24 cellular contexts compared by ENCODE assay signal in genomic region chr6:152978058-152978457, GRCh38. TPM values are rescaled to one million over a fixed set of nuclear protein-coding genes. Genes with fewer than 3 reads are reported as not detected.
A peak's percentile ranks its signal among the peaks of the same experiment; 100 is the strongest.
DNase-seq lines count a peak whose midpoint lies in the region; ATAC-seq and TF ChIP-seq lines count a peak whose summit lies in the region.
"Had no signal": no experiment of that assay in that cellular context is flagged by ENCODE, and none has a peak within 500 bp of the region (broad histone marks: within the 10 kb centered on the region; RNA-seq: fewer than 3 reads in every experiment).

No MANE protein-coding gene starts in this region.

- POLR2A ChIA-PET in OCI-LY7 (lab: Charles Lee), result interaction anchor here (0.6 to 2.5 kb wide), 9 partner anchors 8 to 682 kb away, joined by 3 to 7 read pairs (median 5); no protein-coding TSS in a partner anchor

- no peak overlapping the region for H2BK5ac ChIP-seq in mesenchymal stem cell (ENCODE audit: low read depth, low read length, poor library complexity, severe bottlenecking)

- H2AFZ ChIP-seq in OCI-LY7 (ENCODE audit: low read length), result no peak overlapping the region
- no peak overlapping the region for H2AFZ ChIP-seq in mesenchymal stem cell (ENCODE audit: low read depth, low read length)

- H3K9ac ChIP-seq in BLaER1, result no peak overlapping the region
- no peak overlapping the region for H3K9ac ChIP-seq in mesenchymal stem cell (ENCODE audit: low read length)

- no peak overlapping the region for H3K23ac ChIP-seq in mesenchymal stem cell (ENCODE audit: low read length in 2 of 2)

- H3F3A ChIP-seq in DOHH2 (ENCODE audit: control insufficient read depth, insufficient read depth), result peaks cover 27% of the 10 kb centered on the region

- H3K14ac ChIP-seq in mesenchymal stem cell (ENCODE audit: low read length in 2 of 2), result no peak overlapping the region

- no TSS peak for BruUV-seq in OCI-LY7 (replicated peaks; lab: Mats Ljungman, UMichigan)

- H3K18ac ChIP-seq in mesenchymal stem cell (ENCODE audit: low read depth in 1 of 2, low read length in 2 of 2), result no peak overlapping the region

- no peak for TF ChIP-seq POLR2A in gastrocnemius medialis (IDR thresholded peaks at IDR 0.05)

- intact Hi-C loops in OCI-LY7 (cut with micrococcal nuclease; ENCODE audit: unreplicated experiment) (no loop called here), gastrocnemius medialis (cut with DNase I; ENCODE audit: low total_unique reads) (no loop called here)

- WGBS in mesenchymal stem cell, result 39% methylated on average over 2 of the region's 3 CpGs

- no peak overlapping the region for H3K4ac ChIP-seq in mesenchymal stem cell (ENCODE audit: low read depth in 1 of 2, low read length in 2 of 2)

- no peak overlapping the region for H2BK12ac ChIP-seq in mesenchymal stem cell (ENCODE audit: low read length in 2 of 2)

- DNase-seq in OCI-LY7 (ENCODE audit: low spot score) (no peak), mesenchymal stem cell (peak; percentile 50), NCI-H1092 (lab: John Stamatoyannopoulos, UW) (no peak), NCI-H1105 treated with DMSO at 0.1 percent for 48 hours (lab: John Stamatoyannopoulos, UW) (no peak), gastrocnemius medialis (no peak)
- DNase-seq: activated CD4-positive, alpha-beta T cell treated with anti-CD3 and anti-CD28 coated beads, Interleukin-2, amount 50 U/mL, for 4 hours; activated naive CD4-positive, alpha-beta T cell treated with Interleukin-2 at 50 U/mL for 16 hours; amygdala; CD4-positive, alpha-beta T cell; effector CD4-positive, alpha-beta T cell; EL; lower lobe of right lung; NCI-H1436; NCI-H2107; NCI-H446; NCI-H774; sigmoid colon; stimulated activated naive B cell treated with anti-CD40 and anti-IgM and Interleukin-4, amounts not matched to agents 10 μg/mL and 1 μg/mL and 100 μg/mL, for 72 hours; T1000; upper lobe of left lung; WERI-Rb-1 had no signal

- H3K9me3 ChIP-seq in BLaER1 (peaks cover 4% of the 10 kb centered on the region; the same call in 1 of the 2 replicates), DOHH2 (ENCODE audit: control insufficient read depth, insufficient read depth, low read length) (no peaks in the 10 kb centered on the region), OCI-LY7 (ENCODE audit: low read length) (no peaks in the 10 kb centered on the region), mesenchymal stem cell (ENCODE audit: control insufficient read depth, low read length) (no peaks in the 10 kb centered on the region), gastrocnemius medialis (no peaks in the 10 kb centered on the region)
- H3K9me3 ChIP-seq: lower lobe of right lung, sigmoid colon, upper lobe of left lung had no signal

- in situ Hi-C loops in gastrocnemius medialis (cut with MboI; ENCODE audit: low sequenced_read_pairs in 4 of 4), result loop anchor here in 1 of 4 donors (25.0 kb wide), 2 partner anchors 1541 to 1759 kb away; partner anchors contain the start of gene SCAF8

- H3K4me2 ChIP-seq in BLaER1 (peak overlapping the region; percentile 29; the same call in 1 of the 2 replicates), DOHH2 (ENCODE audit: low read length) (peak overlapping the region; percentile 28; the same call in 1 of the 2 replicates), OCI-LY7 (ENCODE audit: low read length) (peak overlapping the region; percentile 85), mesenchymal stem cell (ENCODE audit: low read length, poor library complexity, severe bottlenecking) (no peak overlapping the region)

- peaks cover 98% of the 10 kb centered on the region for H3K79me2 ChIP-seq in DOHH2 (ENCODE audit: control insufficient read depth, low read length)
- peaks cover 98% of the 10 kb centered on the region for H3K79me2 ChIP-seq in OCI-LY7 (ENCODE audit: insufficient read depth, low read depth, low read length)

- H4K20me1 ChIP-seq in BLaER1 (peaks cover 97% of the 10 kb centered on the region), DOHH2 (ENCODE audit: control insufficient read depth, insufficient read depth, low read depth, low read length) (peaks cover 49% of the 10 kb centered on the region), OCI-LY7 (ENCODE audit: insufficient read depth, low read length) (peaks cover 79% of the 10 kb centered on the region)

- no peak for ATAC-seq in gastrocnemius medialis
- ATAC-seq: lower lobe of right lung; stimulated activated naive B cell treated with anti-CD40 and anti-IgM and Interleukin-4, amounts not matched to agents 10 μg/mL and 1 μg/mL and 100 μg/mL, for 72 hours had no signal

- TF ChIP-seq CTCF in DOHH2 (IDR thresholded peaks at IDR 0.05; ENCODE audit: low read depth, low read length, poor library complexity, severe bottlenecking), result no peak
- TF ChIP-seq CTCF in OCI-LY7 (conservative IDR thresholded peaks at IDR 0.05; ENCODE audit: low read length), result no peak
- no peak for TF ChIP-seq CTCF in gastrocnemius medialis (IDR thresholded peaks at IDR 0.05 in 4 of 5, conservative IDR thresholded peaks at IDR 0.05 in 1 of 5)

- H3K27me3 ChIP-seq in BLaER1 (no peaks in the 10 kb centered on the region), DOHH2 (ENCODE audit: control insufficient read depth, low read length) (no peaks in the 10 kb centered on the region), mesenchymal stem cell (ENCODE audit: control insufficient read depth in 1 of 2, insufficient read depth in 1 of 2, low read length in 2 of 2) (no peaks in the 10 kb centered on the region), gastrocnemius medialis (no peaks in the 10 kb centered on the region)
- H3K27me3 ChIP-seq: sigmoid colon, upper lobe of left lung had no signal

- no peak overlapping the region for H4K8ac ChIP-seq in mesenchymal stem cell (ENCODE audit: low read length)

- no peak overlapping the region for H3K27ac ChIP-seq in BLaER1
- H3K27ac ChIP-seq in DOHH2 (ENCODE audit: low read depth, low read length), result no peak overlapping the region
- H3K27ac ChIP-seq in OCI-LY7 (ENCODE audit: low read depth, low read length, poor library complexity, severe bottlenecking), result peak overlapping the region; percentile 17
- no peak overlapping the region for H3K27ac ChIP-seq in mesenchymal stem cell (ENCODE audit: low read length, poor library complexity, severe bottlenecking)
- H3K27ac ChIP-seq in gastrocnemius medialis, result no peak overlapping the region
- H3K27ac ChIP-seq: lower lobe of right lung, sigmoid colon, SK-N-MC, upper lobe of left lung, WERI-Rb-1 had no signal

- H3K4me3 ChIP-seq in BLaER1, result no peak overlapping the region
- no peak overlapping the region for H3K4me3 ChIP-seq in DOHH2 (ENCODE audit: low read length)
- H3K4me3 ChIP-seq in OCI-LY7 (ENCODE audit: low read depth, low read length, poor library complexity, severe bottlenecking), result peak overlapping the region; percentile 25
- no peak overlapping the region for H3K4me3 ChIP-seq in mesenchymal stem cell (ENCODE audit: insufficient read depth in 1 of 2, low read depth in 1 of 2, low read length in 2 of 2)
- H3K4me3 ChIP-seq in gastrocnemius medialis, result no peak overlapping the region
- H3K4me3 ChIP-seq: lower lobe of right lung, sigmoid colon, upper lobe of left lung had no signal

- H3K9me2 ChIP-seq in DOHH2 (replicated peaks; ENCODE audit: control insufficient read depth, low read length) (no peaks in the 10 kb centered on the region), OCI-LY7 (ENCODE audit: insufficient read depth, low read length) (no peaks in the 10 kb centered on the region)

- peaks cover 62% of the 10 kb centered on the region for H3K36me3 ChIP-seq in BLaER1
- peaks cover 96% of the 10 kb centered on the region for H3K36me3 ChIP-seq in DOHH2 (ENCODE audit: control insufficient read depth, low read length)
- peaks cover 95% of the 10 kb centered on the region for H3K36me3 ChIP-seq in OCI-LY7 (ENCODE audit: insufficient read depth, low read length)
- H3K36me3 ChIP-seq in mesenchymal stem cell (ENCODE audit: control insufficient read depth in 1 of 2, insufficient read depth in 2 of 2, low read depth in 1 of 2, low read length in 2 of 2), result peaks cover 5 to 18% of the 10 kb centered on the region in 2 experiments
- H3K36me3 ChIP-seq in gastrocnemius medialis, result peaks cover 0 to 20% of the 10 kb centered on the region in 2 donors

- H3K79me1 ChIP-seq in mesenchymal stem cell (replicated peaks; ENCODE audit: low read length, poor library complexity, severe bottlenecking), result no peaks in the 10 kb centered on the region

- H3K4me1 ChIP-seq in BLaER1 (peaks cover 75% of the 10 kb centered on the region), DOHH2 (ENCODE audit: control insufficient read depth, low read length) (peaks cover 46% of the 10 kb centered on the region), OCI-LY7 (ENCODE audit: insufficient read depth, low read length, poor library complexity, severe bottlenecking) (peaks cover 74% of the 10 kb centered on the region), mesenchymal stem cell (ENCODE audit: control insufficient read depth, insufficient read depth, low read depth, low read length) (peaks cover 2% of the 10 kb centered on the region), gastrocnemius medialis (peaks cover 8 to 10% of the 10 kb centered on the region in 2 donors)

- no peak overlapping the region for H4K91ac ChIP-seq in mesenchymal stem cell (ENCODE audit: low read length)

- CTCF ChIA-PET in OCI-LY7 (lab: Charles Lee; ENCODE audit: unreplicated experiment), result no interaction called here

- no peak overlapping the region for H2BK120ac ChIP-seq in mesenchymal stem cell (ENCODE audit: low read depth, low read length)

- no peak overlapping the region for H2BK15ac ChIP-seq in mesenchymal stem cell (ENCODE audit: low read depth, poor library complexity, severe bottlenecking)

- H2AK5ac ChIP-seq in mesenchymal stem cell (ENCODE audit: low read length, severe bottlenecking), result no peak overlapping the region

RNA-seq across cellular contexts. Expression of gene FBXO5, which starts 4.8 kb away (rescaled TPM):
- 47.8 and 53.2 TPM in 2 replicates for total RNA-seq in OCI-LY7 (2014; rRNA removed; shearing (Covaris generic))
- total RNA-seq in OCI-LY7 (2022), result 68.0 and 73.8 TPM in 2 replicates
- polyA plus RNA-seq in mesenchymal stem cell (2013, experiment 1 of 2), result 5.9 TPM
- polyA plus RNA-seq in mesenchymal stem cell (2013, experiment 2 of 2), result 5.8 TPM
- total RNA-seq in gastrocnemius medialis, result 1 to 10 TPM in 2 of 4 donors, under 1 TPM in 2; 0.78 to 1.9 (median 1.0) TPM

RNA-seq across cellular contexts. Expression of gene MTRF1L, which starts 24.5 kb away (rescaled TPM):
- total RNA-seq in OCI-LY7 (2014; rRNA removed; shearing (Covaris generic)), result 10.4 and 11.0 TPM in 2 replicates
- total RNA-seq in OCI-LY7 (2022) (14.0 and 19.2 TPM in 2 replicates), gastrocnemius medialis (10 to 100 TPM; 17.8 to 24.9 (median 22.5) TPM)
- 24.7 TPM for polyA plus RNA-seq in mesenchymal stem cell (2013, experiment 1 of 2)
- 25.1 TPM for polyA plus RNA-seq in mesenchymal stem cell (2013, experiment 2 of 2)

Comparison
In these comparisons a context has a peak if more than half of its experiments do, and no peak if none do; other contexts are left out.
1. RNA of gene FBXO5, which starts 4.8 kb away (total RNA-seq): 47.8 to 73.8 TPM in OCI-LY7; 0.78 to 1.9 TPM in gastrocnemius medialis; every median in the first group is over 10 times any median in the second.